Comparison of ENCODE assay signal across 23 cellular contexts in genomic region chr4:42750831-42751230, GRCh38.
DNase-seq lines count a peak whose midpoint lies in the region; ATAC-seq and TF ChIP-seq lines count a peak whose summit lies in the region.
"Had no signal": no experiment of that assay in that cellular context is flagged by ENCODE, and none has a peak within 500 bp of the region (broad histone marks: within the 10 kb centered on the region; RNA-seq: fewer than 3 reads in every experiment).

No MANE protein-coding gene starts in this region.

- ATAC-seq in activated naive CD8-positive, alpha-beta T cell treated with anti-CD3 and anti-CD28 coated beads, Interleukin-2, amount 50 U/mL, for 24 hours = no peak
- no peak for ATAC-seq in stimulated activated naive B cell treated with anti-CD40 and anti-IgM and Interleukin-4, amounts not matched to agents 10 μg/mL and 1 μg/mL and 100 μg/mL, for 72 hours (replicated peaks)
- no peak for ATAC-seq in GM18868 (IDR thresholded peaks at IDR 0.05; ENCODE audit: unreplicated experiment)
- ATAC-seq: sciatic nerve had no signal

- no peak overlapping the region for H3K4me3 ChIP-seq in endodermal cell (ENCODE audit: low read length)
- H3K4me3 ChIP-seq: BLaER1, ovary had no signal

- H3K9me3 ChIP-seq in endodermal cell (ENCODE audit: control insufficient read depth, low read length) = no peaks in the 10 kb centered on the region
- H3K9me3 ChIP-seq: BLaER1, ovary had no signal

- no peaks in the 10 kb centered on the region for H3K9me3 Mint-ChIP-seq in endodermal cell
- peaks cover under 1% of the 10 kb centered on the region for H3K9me3 Mint-ChIP-seq in activated naive CD8-positive, alpha-beta T cell treated with anti-CD3 and anti-CD28 coated beads, Interleukin-2, amount 50 U/mL, for 24 hours
- peaks cover 0 to 2% of the 10 kb centered on the region in 2 donors for H3K9me3 Mint-ChIP-seq in stimulated activated naive B cell treated with anti-CD40 and anti-IgM and Interleukin-4, amounts not matched to agents 10 μg/mL and 1 μg/mL and 100 μg/mL, for 72 hours
- H3K9me3 Mint-ChIP-seq: type B pancreatic cell had no signal

- H3K27ac ChIP-seq in endodermal cell (ENCODE audit: low read depth, low read length) = peak overlapping the region; percentile 30
- H3K27ac ChIP-seq: BLaER1, ovary had no signal

- H3K4me1 Mint-ChIP-seq in endodermal cell = no peaks in the 10 kb centered on the region
- peaks cover 8% of the 10 kb centered on the region for H3K4me1 Mint-ChIP-seq in activated naive CD8-positive, alpha-beta T cell treated with anti-CD3 and anti-CD28 coated beads, Interleukin-2, amount 50 U/mL, for 24 hours
- peaks cover 1 to 6% of the 10 kb centered on the region in 2 donors for H3K4me1 Mint-ChIP-seq in stimulated activated naive B cell treated with anti-CD40 and anti-IgM and Interleukin-4, amounts not matched to agents 10 μg/mL and 1 μg/mL and 100 μg/mL, for 72 hours

- peak; percentile 25 for DNase-seq in NCI-H345 (lab: John Stamatoyannopoulos, UW)
- no peak for DNase-seq in NCI-H345 treated with DMSO at 0.1 percent for 48 hours (lab: John Stamatoyannopoulos, UW; ENCODE audit: unreplicated experiment)
- DNase-seq in NCI-H2107 treated with DMSO at 0.1 percent for 48 hours (lab: John Stamatoyannopoulos, UW; ENCODE audit: unreplicated experiment) = peak; percentile 85
- DNase-seq in endodermal cell = no peak
- DNase-seq in DMS79 (lab: John Stamatoyannopoulos, UW) = no peak
- DNase-seq in activated naive CD8-positive, alpha-beta T cell treated with anti-CD3 and anti-CD28 coated beads, Interleukin-2, amount 50 U/mL, for 24 hours = no peak
- no peak for DNase-seq in stimulated activated naive B cell treated with anti-CD40 and anti-IgM and Interleukin-4, amounts not matched to agents 10 μg/mL and 1 μg/mL and 100 μg/mL, for 72 hours
- DNase-seq: activated CD4-positive, alpha-beta T cell treated with anti-CD3 and anti-CD28 coated beads for 1 hour; activated CD8-positive, alpha-beta memory T cell treated with anti-CD3 and anti-CD28 coated beads for 24 hours; activated naive CD4-positive, alpha-beta T cell; amniotic stem cell; glutamatergic neuron; kidney glomerular epithelial cell; mesenchymal stem cell; NCI-H1694; SHP77 had no signal

- H3K36me3 Mint-ChIP-seq in endodermal cell (ENCODE audit: low read depth) = no peaks in the 10 kb centered on the region
- no peaks in the 10 kb centered on the region for H3K36me3 Mint-ChIP-seq in activated naive CD8-positive, alpha-beta T cell treated with anti-CD3 and anti-CD28 coated beads, Interleukin-2, amount 50 U/mL, for 24 hours (ENCODE audit: low read depth)
- H3K36me3 Mint-ChIP-seq in stimulated activated naive B cell treated with anti-CD40 and anti-IgM and Interleukin-4, amounts not matched to agents 10 μg/mL and 1 μg/mL and 100 μg/mL, for 72 hours = no peaks in the 10 kb centered on the region
- H3K36me3 Mint-ChIP-seq: naive thymus-derived CD4-positive, alpha-beta T cell; type B pancreatic cell had no signal

- H3K4me3 Mint-ChIP-seq in endodermal cell = no peak overlapping the region
- no peak overlapping the region for H3K4me3 Mint-ChIP-seq in activated naive CD8-positive, alpha-beta T cell treated with anti-CD3 and anti-CD28 coated beads, Interleukin-2, amount 50 U/mL, for 24 hours
- no peak overlapping the region for H3K4me3 Mint-ChIP-seq in stimulated activated naive B cell treated with anti-CD40 and anti-IgM and Interleukin-4, amounts not matched to agents 10 μg/mL and 1 μg/mL and 100 μg/mL, for 72 hours
- H3K4me3 Mint-ChIP-seq: activated T-cell treated with anti-CD3 and anti-CD28 coated beads, Interleukin-2, amount 50 U/mL, for 4 hours; naive thymus-derived CD4-positive, alpha-beta T cell; type B pancreatic cell had no signal

- H3K27me3 Mint-ChIP-seq in endodermal cell (ENCODE audit: insufficient read depth) = no peaks in the 10 kb centered on the region
- H3K27me3 Mint-ChIP-seq in activated naive CD8-positive, alpha-beta T cell treated with anti-CD3 and anti-CD28 coated beads, Interleukin-2, amount 50 U/mL, for 24 hours = no peaks in the 10 kb centered on the region
- peaks cover 0 to 12% of the 10 kb centered on the region in 2 donors for H3K27me3 Mint-ChIP-seq in stimulated activated naive B cell treated with anti-CD40 and anti-IgM and Interleukin-4, amounts not matched to agents 10 μg/mL and 1 μg/mL and 100 μg/mL, for 72 hours
- H3K27me3 Mint-ChIP-seq: naive thymus-derived CD4-positive, alpha-beta T cell had no signal

- H3K4me1 ChIP-seq in endodermal cell (ENCODE audit: control insufficient read depth, insufficient read depth, low read length) = no peaks in the 10 kb centered on the region
- H3K4me1 ChIP-seq: BLaER1 had no signal

- H3K27me3 ChIP-seq in endodermal cell (ENCODE audit: control insufficient read depth, insufficient read depth, low read length, poor library complexity, severe bottlenecking) = no peaks in the 10 kb centered on the region
- H3K27me3 ChIP-seq: BLaER1, ovary had no signal

- WGBS in endodermal cell (ENCODE audit: insufficient coverage in 1 of 2, insufficient read length in 1 of 2), 2 experiments = 52 to 84% methylated on average over 2 of the region's 2 CpGs

- H3K9ac ChIP-seq in endodermal cell (ENCODE audit: extremely low read depth, low read length, poor library complexity, severe bottlenecking) = no peak overlapping the region
- H3K9ac ChIP-seq: BLaER1 had no signal

- TF ChIP-seq CTCF in endodermal cell (conservative IDR thresholded peaks at IDR 0.05) = no peak

- no peaks in the 10 kb centered on the region for H3K36me3 ChIP-seq in endodermal cell (ENCODE audit: control insufficient read depth, insufficient read depth, low read length)
- H3K36me3 ChIP-seq: BLaER1, ovary had no signal

- H3K27ac Mint-ChIP-seq in endodermal cell = no peak overlapping the region
- H3K27ac Mint-ChIP-seq in activated naive CD8-positive, alpha-beta T cell treated with anti-CD3 and anti-CD28 coated beads, Interleukin-2, amount 50 U/mL, for 24 hours = no peak overlapping the region
- no peak overlapping the region for H3K27ac Mint-ChIP-seq in stimulated activated naive B cell treated with anti-CD40 and anti-IgM and Interleukin-4, amounts not matched to agents 10 μg/mL and 1 μg/mL and 100 μg/mL, for 72 hours
- H3K27ac Mint-ChIP-seq: naive thymus-derived CD4-positive, alpha-beta T cell; type B pancreatic cell had no signal

Comparison
In these comparisons a context has a peak if more than half of its experiments do, and no peak if none do; other contexts are left out.
1. DNase-seq: peak in NCI-H345 (single experiment) and NCI-H2107 treated with DMSO at 0.1 percent for 48 hours (single experiment); none in NCI-H345 treated with DMSO at 0.1 percent for 48 hours (single experiment), endodermal cell (single experiment), DMS79 (single experiment), activated naive CD8-positive, alpha-beta T cell treated with anti-CD3 and anti-CD28 coated beads, Interleukin-2, amount 50 U/mL, for 24 hours (single experiment) and stimulated activated naive B cell treated with anti-CD40 and anti-IgM and Interleukin-4, amounts not matched to agents 10 μg/mL and 1 μg/mL and 100 μg/mL, for 72 hours (single experiment).